Comparison of ENCODE assay signal across 20 cellular contexts in the genomic region with DNA sequence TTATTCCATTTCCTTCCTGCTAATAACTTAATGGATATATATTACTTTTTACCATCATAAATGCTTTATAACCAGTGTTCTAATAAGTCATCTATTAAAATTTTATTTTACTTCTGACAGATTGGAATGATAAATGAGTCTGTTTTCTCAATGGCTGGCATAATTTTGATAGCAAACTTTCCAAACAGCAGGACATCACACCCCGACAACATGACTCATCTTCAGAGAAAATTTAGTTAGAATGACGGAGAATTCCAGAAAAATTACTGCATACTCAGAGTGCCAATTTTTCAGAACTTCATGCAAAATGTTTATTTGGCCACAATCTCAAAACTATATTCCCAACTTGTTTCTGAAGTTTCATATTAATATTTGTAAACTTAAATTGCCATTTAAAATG.
DNase-seq lines count a peak whose midpoint lies in the region; ATAC-seq and TF ChIP-seq lines count a peak whose summit lies in the region.
"Had no signal": no experiment of that assay in that cellular context is flagged by ENCODE, and none has a peak within 500 bp of the region (broad histone marks: within the 10 kb centered on the region; RNA-seq: fewer than 3 reads in every experiment).

No MANE protein-coding gene starts in this region.

- H3K27ac Mint-ChIP-seq in MCF 10A (ENCODE audit: low read depth, unreplicated experiment), result peak overlapping the region; percentile 81
- H3K27ac Mint-ChIP-seq: activated CD4-positive, alpha-beta T cell treated with anti-CD3 and anti-CD28 coated beads for 36 hours had no signal

- TF ChIP-seq POLR2A in breast epithelium (IDR thresholded peaks at IDR 0.05), result no peak

- TF ChIP-seq EP300 in SK-N-SH (IDR thresholded peaks at IDR 0.05; ENCODE audit: borderline replicate concordance in 1 of 2, low read depth in 1 of 2, low read length in 1 of 2), result no peak

- peaks cover 14% of the 10 kb centered on the region for H3K36me3 Mint-ChIP-seq in MCF 10A (ENCODE audit: insufficient read depth, unreplicated experiment)

- H3K4me1 ChIP-seq in breast epithelium (no peaks in the 10 kb centered on the region), SK-N-SH (ENCODE audit: control insufficient read depth in 1 of 2, insufficient read depth in 2 of 2, low read depth in 1 of 2, low read length in 1 of 2) (peaks cover 0 to 4% of the 10 kb centered on the region in 2 experiments; a peak in 3 of 4 replicates), smooth muscle cell (ENCODE audit: low read depth) (no peaks in the 10 kb centered on the region)
- H3K4me1 ChIP-seq: colonic mucosa, upper lobe of right lung had no signal

- intact Hi-C loops in MCF 10A (cut with micrococcal nuclease), result no loop called here
- intact Hi-C loops in breast epithelium (cut with DNase I; ENCODE audit: low total_unique reads), result no loop called here

- H4K20me1 ChIP-seq in SK-N-SH (ENCODE audit: insufficient read depth), result no peaks in the 10 kb centered on the region
- no peaks in the 10 kb centered on the region for H4K20me1 ChIP-seq in smooth muscle cell (ENCODE audit: low read depth)

- ATAC-seq in HG03175 (IDR thresholded peaks at IDR 0.05; ENCODE audit: unreplicated experiment), result no peak
- ATAC-seq: activated CD4-positive, alpha-beta T cell treated with anti-CD3 and anti-CD28 coated beads for 36 hours; upper lobe of right lung had no signal

- POLR2A ChIA-PET in MCF 10A (lab: Yijun Ruan, JAX), result interaction anchor here (0.6 to 1.9 kb wide), 4 partner anchors 10 to 96 kb away, joined by 3 to 15 read pairs (median 3); no protein-coding TSS in a partner anchor
- POLR2A ChIA-PET in SK-N-SH (lab: Yijun Ruan, JAX), result no interaction called here

- no peak overlapping the region for H3K4me3 Mint-ChIP-seq in MCF 10A (ENCODE audit: unreplicated experiment)
- H3K4me3 Mint-ChIP-seq: activated CD4-positive, alpha-beta T cell treated with anti-CD3 and anti-CD28 coated beads for 36 hours had no signal

- CTCF ChIA-PET in MCF 10A (lab: Yijun Ruan, JAX) (interaction anchor here (0.7 to 1.8 kb wide), 3 partner anchors 24 to 55 kb away, joined by 3 to 5 read pairs (median 3); no protein-coding TSS in a partner anchor), SK-N-SH (lab: Yijun Ruan, JAX) (no interaction called here)

- H3K9ac ChIP-seq in SK-N-SH, result no peak overlapping the region
- no peak overlapping the region for H3K9ac ChIP-seq in smooth muscle cell (ENCODE audit: low read depth)

- no peaks in the 10 kb centered on the region for H3K9me3 Mint-ChIP-seq in MCF 10A (ENCODE audit: unreplicated experiment)
- H3K9me3 Mint-ChIP-seq: CD8-positive, alpha-beta memory T cell had no signal

- no peaks in the 10 kb centered on the region for H3K9me2 ChIP-seq in SK-N-SH

- H3F3A ChIP-seq in SK-N-SH (replicated peaks; ENCODE audit: insufficient read depth) (peaks cover 10% of the 10 kb centered on the region), smooth muscle cell (ENCODE audit: low read depth) (peaks cover 8% of the 10 kb centered on the region)

- H2AFZ ChIP-seq in SK-N-SH (ENCODE audit: low read depth), result no peak overlapping the region
- no peak overlapping the region for H2AFZ ChIP-seq in smooth muscle cell (ENCODE audit: low read depth)

- no TSS peak for BruUV-seq in MCF 10A (replicated peaks; lab: Mats Ljungman, UMichigan)

- DNase-seq in MCF 10A (ENCODE audit: unreplicated experiment) (peak; percentile 46), breast epithelium (ENCODE audit: low spot score in 2 of 2) (no peak), SK-N-SH (no peak), fibroblast of peridontal ligament (ENCODE audit: extremely low read depth) (peak; percentile 59), smooth muscle cell (lab: John Stamatoyannopoulos, UW; ENCODE audit: unreplicated experiment) (no peak), ecto neural progenitor cell (ENCODE audit: low spot score) (no peak), cerebellum (ENCODE audit: low spot score) (no peak)
- DNase-seq: activated CD4-positive, alpha-beta T cell treated with anti-CD3 and anti-CD28 coated beads for 36 hours; activated CD8-positive, alpha-beta memory T cell treated with anti-CD3 and anti-CD28 coated beads, Interleukin-2, amount 50 U/mL, for 4 hours; CD8-positive, alpha-beta memory T cell; colonic mucosa; glutamatergic neuron; NCI-H2029 treated with DMSO at 0.1 percent for 48 hours; NCI-H510A; stimulated activated CD4-positive, alpha-beta T cell treated with anti-CD3 and anti-CD28 coated beads, Interleukin-15, amount 100 ng/mL, for 24 hours; stimulated activated naive CD4-positive, alpha-beta T cell treated with Interleukin-2 at 50 U/mL for 16 hours; T1000; upper lobe of right lung had no signal

- WGBS in SK-N-SH (ENCODE audit: low lambda C conversion rate), result 27% methylated on average over 2 of the region's 2 CpGs
- WGBS in smooth muscle cell (ENCODE audit: low lambda C conversion rate), result 62% methylated on average over 2 of the region's 2 CpGs

- H3K4me3 ChIP-seq in breast epithelium, result no peak overlapping the region
- no peak overlapping the region for H3K4me3 ChIP-seq in SK-N-SH (ENCODE audit: low read depth in 2 of 2, low read length in 1 of 2)
- no peak overlapping the region for H3K4me3 ChIP-seq in smooth muscle cell
- H3K4me3 ChIP-seq: colonic mucosa, upper lobe of right lung had no signal

- TF ChIP-seq CTCF in MCF 10A (IDR thresholded peaks at IDR 0.05; ENCODE audit: unreplicated experiment) (no peak), breast epithelium (IDR thresholded peaks at IDR 0.05) (no peak), SK-N-SH (IDR thresholded peaks at IDR 0.05) (no peak), smooth muscle cell (IDR thresholded peaks at IDR 0.05; ENCODE audit: borderline replicate concordance, insufficient read depth, poor library complexity, severe bottlenecking) (no peak)

- H3K79me2 ChIP-seq in SK-N-SH (ENCODE audit: insufficient read depth) (no peaks in the 10 kb centered on the region), smooth muscle cell (ENCODE audit: low read depth) (no peaks in the 10 kb centered on the region)

- peaks cover 18% of the 10 kb centered on the region for H3K4me1 Mint-ChIP-seq in MCF 10A (ENCODE audit: insufficient read depth, unreplicated experiment)

- no peaks in the 10 kb centered on the region for H3K27me3 ChIP-seq in breast epithelium
- no peaks in the 10 kb centered on the region for H3K27me3 ChIP-seq in SK-N-SH (ENCODE audit: insufficient read depth)
- H3K27me3 ChIP-seq in smooth muscle cell (ENCODE audit: low read depth), result no peaks in the 10 kb centered on the region
- H3K27me3 ChIP-seq: colonic mucosa, upper lobe of right lung had no signal

- TF ChIP-seq RAD21 in SK-N-SH (IDR thresholded peaks at IDR 0.05; ENCODE audit: low read length), result no peak

- no peaks in the 10 kb centered on the region for H3K27me3 Mint-ChIP-seq in MCF 10A (ENCODE audit: insufficient read depth, unreplicated experiment)
- H3K27me3 Mint-ChIP-seq: activated CD4-positive, alpha-beta T cell treated with anti-CD3 and anti-CD28 coated beads for 36 hours had no signal

- H3K27ac ChIP-seq in breast epithelium (no peak overlapping the region), SK-N-SH (ENCODE audit: low read depth in 2 of 2, low read length in 1 of 2) (no peak overlapping the region; a peak in 2 of 4 replicates), smooth muscle cell (ENCODE audit: low read depth) (peak overlapping the region; percentile 73)
- H3K27ac ChIP-seq: 22Rv1, colonic mucosa, upper lobe of right lung had no signal

- no peak overlapping the region for H3K4me2 ChIP-seq in SK-N-SH
- peak overlapping the region; percentile 34 for H3K4me2 ChIP-seq in smooth muscle cell

- H3K36me3 ChIP-seq in breast epithelium (no peaks in the 10 kb centered on the region), SK-N-SH (replicated peaks in 1 of 2; ENCODE audit: control insufficient read depth in 1 of 2, insufficient read depth in 2 of 2, low read length in 1 of 2) (peaks cover 22 to 31% of the 10 kb centered on the region in 2 experiments), smooth muscle cell (ENCODE audit: low read depth) (peaks cover 6% of the 10 kb centered on the region)
- H3K36me3 ChIP-seq: colonic mucosa had no signal

- H3K9me3 ChIP-seq in breast epithelium, result no peaks in the 10 kb centered on the region
- H3K9me3 ChIP-seq in SK-N-SH, result no peaks in the 10 kb centered on the region
- no peaks in the 10 kb centered on the region for H3K9me3 ChIP-seq in smooth muscle cell (replicated peaks; ENCODE audit: low read depth)
- H3K9me3 ChIP-seq: colonic mucosa, upper lobe of right lung had no signal

TF ChIP-seq in SK-N-SH, 30 proteins besides CTCF, POLR2A, EP300 and RAD21 (continues in another document):
- TF ChIP-seq GATA2 (CRISPR knock-in tag; IDR thresholded peaks at IDR 0.05) (no peak), NFIC (IDR thresholded peaks at IDR 0.05; ENCODE audit: borderline replicate concordance) (0 out of 2 replicates have a peak, but pooled peaks have one; percentile 19), RFX5 (IDR thresholded peaks at IDR 0.05; ENCODE audit: low read length) (no peak)
- TF ChIP-seq, protein P1, sequence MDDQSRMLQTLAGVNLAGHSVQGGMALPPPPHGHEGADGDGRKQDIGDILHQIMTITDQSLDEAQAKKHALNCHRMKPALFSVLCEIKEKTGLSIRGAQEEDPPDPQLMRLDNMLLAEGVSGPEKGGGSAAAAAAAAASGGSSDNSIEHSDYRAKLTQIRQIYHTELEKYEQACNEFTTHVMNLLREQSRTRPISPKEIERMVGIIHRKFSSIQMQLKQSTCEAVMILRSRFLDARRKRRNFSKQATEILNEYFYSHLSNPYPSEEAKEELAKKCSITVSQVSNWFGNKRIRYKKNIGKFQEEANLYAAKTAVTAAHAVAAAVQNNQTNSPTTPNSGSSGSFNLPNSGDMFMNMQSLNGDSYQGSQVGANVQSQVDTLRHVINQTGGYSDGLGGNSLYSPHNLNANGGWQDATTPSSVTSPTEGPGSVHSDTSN (IDR thresholded peaks at IDR 0.05), result peak; percentile 73
- TF ChIP-seq, protein P2, sequence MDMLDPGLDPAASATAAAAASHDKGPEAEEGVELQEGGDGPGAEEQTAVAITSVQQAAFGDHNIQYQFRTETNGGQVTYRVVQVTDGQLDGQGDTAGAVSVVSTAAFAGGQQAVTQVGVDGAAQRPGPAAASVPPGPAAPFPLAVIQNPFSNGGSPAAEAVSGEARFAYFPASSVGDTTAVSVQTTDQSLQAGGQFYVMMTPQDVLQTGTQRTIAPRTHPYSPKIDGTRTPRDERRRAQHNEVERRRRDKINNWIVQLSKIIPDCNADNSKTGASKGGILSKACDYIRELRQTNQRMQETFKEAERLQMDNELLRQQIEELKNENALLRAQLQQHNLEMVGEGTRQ (IDR thresholded peaks at IDR 0.05; ENCODE audit: borderline replicate concordance, low read depth, low read length), result no peak
- TF ChIP-seq, protein P3, sequence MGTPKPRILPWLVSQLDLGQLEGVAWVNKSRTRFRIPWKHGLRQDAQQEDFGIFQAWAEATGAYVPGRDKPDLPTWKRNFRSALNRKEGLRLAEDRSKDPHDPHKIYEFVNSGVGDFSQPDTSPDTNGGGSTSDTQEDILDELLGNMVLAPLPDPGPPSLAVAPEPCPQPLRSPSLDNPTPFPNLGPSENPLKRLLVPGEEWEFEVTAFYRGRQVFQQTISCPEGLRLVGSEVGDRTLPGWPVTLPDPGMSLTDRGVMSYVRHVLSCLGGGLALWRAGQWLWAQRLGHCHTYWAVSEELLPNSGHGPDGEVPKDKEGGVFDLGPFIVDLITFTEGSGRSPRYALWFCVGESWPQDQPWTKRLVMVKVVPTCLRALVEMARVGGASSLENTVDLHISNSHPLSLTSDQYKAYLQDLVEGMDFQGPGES (IDR thresholded peaks at IDR 0.05; ENCODE audit: low read depth, low read length), result no peak

Comparison
In these comparisons a context has a peak if more than half of its experiments do, and no peak if none do; other contexts are left out.
1. DNase-seq: peak in MCF 10A (single experiment) and fibroblast of peridontal ligament (single experiment); none in breast epithelium (0 of 2), SK-N-SH (single experiment), smooth muscle cell (single experiment), ecto neural progenitor cell (single experiment) and cerebellum (single experiment).